ENCODE assay signal across 20 cellular contexts in the genomic region with DNA sequence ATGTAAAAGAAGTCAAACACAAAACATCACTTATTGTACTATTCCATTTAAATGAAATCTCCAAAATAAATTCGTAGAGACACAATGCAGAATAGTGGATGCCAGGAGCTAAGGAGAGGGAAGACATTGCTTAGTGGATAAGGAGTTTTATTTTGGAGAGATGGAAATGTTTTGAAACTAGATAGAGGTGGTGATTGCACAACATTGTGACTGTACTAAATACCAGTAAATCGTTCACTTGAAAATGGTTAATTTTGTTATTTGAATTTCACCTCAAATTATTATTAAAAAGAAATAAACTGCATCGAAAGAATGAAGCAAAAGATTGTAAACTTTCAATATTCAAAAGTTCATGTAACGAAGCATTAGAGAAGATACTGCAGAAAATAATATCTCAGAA.
"Had no signal": no experiment of that assay in that cellular context is flagged by ENCODE, and none has a peak within 500 bp of the region (broad histone marks: within the 10 kb centered on the region; RNA-seq: fewer than 3 reads in every experiment).

No MANE protein-coding gene starts in this region.

- H3K9me3 ChIP-seq: esophagus squamous epithelium, gastrocnemius medialis, heart right ventricle, neutrophil, right atrium auricular region, testis, tibial nerve had no signal

- H3K27me3 ChIP-seq: esophagus squamous epithelium, gastrocnemius medialis, neutrophil, right atrium auricular region, testis had no signal

- H3K36me3 ChIP-seq: esophagus squamous epithelium, gastrocnemius medialis, heart right ventricle, neutrophil, right atrium auricular region, tibial nerve had no signal

- H3K4me1 ChIP-seq: gastrocnemius medialis, heart right ventricle, right atrium auricular region, testis, tibial nerve had no signal

- ATAC-seq: effector memory CD8-positive, alpha-beta T cell; gastrocnemius medialis; heart right ventricle; left lobe of liver; naive thymus-derived CD8-positive, alpha-beta T cell; stimulated activated memory B cell treated with anti-CD40 and anti-IgM and Interleukin-4, amounts not matched to agents 10 μg/mL and 1 μg/mL and 100 μg/mL, for 72 hours; stimulated activated naive CD8-positive, alpha-beta T cell treated with anti-CD3 and anti-CD28 coated beads, Interleukin-15, amount 100 ng/mL, for 72 hours had no signal

- H3K27ac ChIP-seq: epithelial cell of prostate, esophagus squamous epithelium, gastrocnemius medialis, heart right ventricle, neutrophil, right atrium auricular region, testis, tibial nerve had no signal

- DNase-seq: effector memory CD8-positive, alpha-beta T cell; esophagus squamous epithelium; gastrocnemius medialis; heart right ventricle; hypothalamus; islet precursor cell; mammary epithelial cell; naive thymus-derived CD8-positive, alpha-beta T cell; posterior cingulate gyrus; stimulated activated CD4-positive, alpha-beta T cell treated with anti-CD3 and anti-CD28 coated beads, Interleukin-15, amount 100 ng/mL, for 24 hours; stimulated activated CD4-positive, alpha-beta T cell treated with anti-CD3 and anti-CD28 coated beads, Interleukin-1b, Interleukin-23, amount 100 ng/mL, for 48 hours; stimulated activated CD4-positive, alpha-beta T cell treated with anti-CD3 and anti-CD28 coated beads, Interleukin-4, amount 100 ng/mL, for 24 hours; stimulated activated naive CD8-positive, alpha-beta T cell treated with anti-CD3 and anti-CD28 coated beads, Interleukin-15, amount 100 ng/mL, for 72 hours; testis had no signal

- H3K4me3 ChIP-seq: esophagus squamous epithelium, gastrocnemius medialis, heart right ventricle, right atrium auricular region, testis, tibial nerve had no signal
